34 cellular contexts compared by ENCODE assay signal in genomic region chr16:22204091-22204655, GRCh38. TPM values are rescaled to one million over a fixed set of nuclear protein-coding genes. Genes with fewer than 3 reads are reported as not detected.
"Had no signal": no experiment of that assay in that cellular context is flagged by ENCODE, and none has a peak within 500 bp of the region (broad histone marks: within the 10 kb centered on the region; RNA-seq: fewer than 3 reads in every experiment).

No MANE protein-coding gene starts in this region.

- FAIRE-seq: endometrium, islet of Langerhans, small intestine had no signal

- ATAC-seq: SK-N-SH treated with all-trans-retinoic acid at 6 μM for 48 hours; stimulated activated memory B cell treated with anti-CD40 and anti-IgM and Interleukin-4, amounts not matched to agents 10 μg/mL and 1 μg/mL and 100 μg/mL, for 72 hours; T-helper 17 cell had no signal

- H3K4me1 ChIP-seq: colonic mucosa had no signal

- H3K4me3 ChIP-seq: cardiac muscle cell, colonic mucosa, esophagus squamous epithelium, left ventricle myocardium inferior, sigmoid colon, tibial nerve had no signal

- DNase-seq: activated CD4-positive, alpha-beta T cell treated with anti-CD3 and anti-CD28 coated beads for 4 hours; activated CD4-positive, alpha-beta T cell treated with anti-CD3 and anti-CD28 coated beads, Interleukin-2, amount 50 U/mL, for 48 hours; activated CD4-positive, CD25-positive, alpha-beta regulatory T cell; activated CD8-positive, alpha-beta memory T cell treated with anti-CD3 and anti-CD28 coated beads for 24 hours; activated gamma-delta T cell; activated naive CD4-positive, alpha-beta T cell treated with anti-CD3 and anti-CD28 coated beads, Interleukin-2, amount 10 ng/mL, durations not matched to agents 7 days and 5 days; activated T-cell treated with anti-CD3 and anti-CD28 coated beads, Interleukin-2, amount 50 U/mL, for 1 hour; anterior cingulate cortex; cerebellar nuclear complex; colonic mucosa; effector CD8-positive, alpha-beta T cell; esophagus squamous epithelium; foreskin melanocyte; left ventricle myocardium inferior; naive B cell; sigmoid colon; small intestine; stimulated activated CD4-positive, alpha-beta T cell treated with anti-CD3 and anti-CD28 coated beads, Interleukin-1b, Interleukin-23, amount 100 ng/mL, for 48 hours; stimulated activated CD4-positive, alpha-beta T cell treated with anti-CD3 and anti-CD28 coated beads, Interleukin-4, amount 100 ng/mL, for 4 hours; stimulated activated CD8-positive, alpha-beta memory T cell treated with anti-CD3 and anti-CD28 coated beads, Interleukin-4, amount 100 ng/mL, for 48 hours; T-helper 17 cell had no signal

- H3K9me3 ChIP-seq: colonic mucosa, esophagus squamous epithelium, left ventricle myocardium inferior, sigmoid colon, tibial nerve had no signal

- H3K36me3 ChIP-seq: cardiac muscle cell, colonic mucosa, esophagus squamous epithelium, left ventricle myocardium inferior, sigmoid colon, tibial nerve had no signal

- H3K27ac ChIP-seq: cardiac muscle cell, colonic mucosa, epithelial cell of prostate had no signal

- H3K27me3 ChIP-seq: cardiac muscle cell, colonic mucosa, esophagus squamous epithelium, sigmoid colon, tibial nerve had no signal

RNA-seq across cellular contexts. Expression of gene SDR42E2, which starts 41.9 kb away (rescaled TPM):
- total RNA-seq: activated T-helper 1 cell treated with anti-CD3 and anti-CD28 coated beads, Interleukin-12 subunit alpha, Interleukin-12 subunit beta, Interleukin-2, Interleukin-4 antibody, amounts not matched to agents 30 ng/mL and 10 ng/mL and 1 ng/mL, durations not matched to agents 14 hours and 24 hours and 36 hours; colonic mucosa; esophagus squamous epithelium; glomerular endothelial cell; omental fat pad; progenitor cell of endocrine pancreas; renal cortical epithelial cell; sigmoid colon; tibial nerve; urinary bladder had no signal
- polyA plus RNA-seq: cardiac muscle cell, urinary bladder had no signal
